Comparison of ENCODE assay signal across 8 cellular contexts in the genomic region with DNA sequence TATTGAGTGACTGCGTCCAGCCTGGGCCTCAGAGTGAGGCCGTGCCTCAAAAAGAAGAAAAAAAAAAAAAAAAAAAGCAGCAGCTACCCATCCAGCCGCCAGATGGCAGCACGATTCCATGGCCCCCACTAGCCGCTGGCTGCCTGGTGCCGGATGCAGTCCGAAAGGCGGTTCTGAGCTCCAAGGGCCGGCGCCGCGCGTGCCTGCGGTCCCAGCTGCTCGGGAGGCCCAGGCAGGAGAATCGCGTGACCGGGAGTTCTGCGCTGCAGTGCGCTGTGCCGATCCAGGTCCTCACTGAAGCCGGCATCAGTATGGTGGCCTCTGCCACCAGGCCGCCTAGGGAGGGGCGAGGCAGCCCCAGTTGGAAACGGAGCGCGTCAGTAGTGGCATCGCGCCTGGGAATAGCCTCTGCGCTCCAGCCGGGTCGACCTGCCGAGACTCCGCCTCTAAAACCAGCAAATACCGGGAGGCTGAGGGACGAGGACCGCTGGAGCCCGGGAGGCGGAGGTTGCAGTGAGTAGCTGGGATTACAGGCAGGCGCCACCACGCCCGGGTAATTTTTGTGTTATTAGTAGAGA. TPM values are rescaled to one million over a fixed set of nuclear protein-coding genes. Genes with fewer than 3 reads are reported as not detected.
DNase-seq lines count a peak whose midpoint lies in the region; ATAC-seq, FAIRE-seq and TF ChIP-seq lines count a peak whose summit lies in the region.

No MANE protein-coding gene starts in this region.

- H3K27ac Mint-ChIP-seq in activated CD4-positive, alpha-beta T cell treated with anti-CD3 and anti-CD28 coated beads, Interleukin-2, amount 10 ng/mL, durations not matched to agents 24 days and 14 days, result no peak overlapping the region

- H3K27me3 ChIP-seq in left lung, result peaks cover 0 to 2% of the 10 kb centered on the region in 2 donors

- no peaks in the 10 kb centered on the region for H3K9me3 Mint-ChIP-seq in activated CD4-positive, alpha-beta T cell treated with anti-CD3 and anti-CD28 coated beads, Interleukin-2, amount 10 ng/mL, durations not matched to agents 24 days and 14 days

- H3K4me3 ChIP-seq in left lung, result peak overlapping the region; percentile 8 to 33

- FAIRE-seq in A204.1 (lab: Jason Lieb, UNC) (peak; percentile 41), GM18507 (lab: Jason Lieb, UNC) (peak; percentile 87)

- peak; percentile 70 for DNase-seq in GM18507 (ENCODE audit: extremely low spot score, insufficient read length, low read depth)
- DNase-seq in NCI-H446 treated with DMSO at 0.1 percent for 48 hours (lab: John Stamatoyannopoulos, UW), result peak; percentile 59
- DNase-seq in activated CD4-positive, alpha-beta T cell treated with anti-CD3 and anti-CD28 coated beads, Interleukin-2, amount 10 ng/mL, durations not matched to agents 24 days and 14 days, result peak; percentile 92
- DNase-seq in dedifferentiated amniotic fluid mesenchymal stem cell (ENCODE audit: extremely low spot score), result peak; percentile 87
- DNase-seq in left lung, result peak; percentile 80 to 94
- DNase-seq in stimulated activated CD4-positive, alpha-beta T cell treated with anti-CD3 and anti-CD28 coated beads, Interleukin-2, amount 100 ng/mL, for 24 hours, result peak; percentile 74 to 77
- DNase-seq in KG1 (lab: John Stamatoyannopoulos, UW), result no peak

- intact Hi-C loops in activated CD4-positive, alpha-beta T cell treated with anti-CD3 and anti-CD28 coated beads, Interleukin-2, amount 10 ng/mL, durations not matched to agents 24 days and 14 days (cut with micrococcal nuclease), result loop anchor here (1.0 to 5.0 kb wide), 4 partner anchors 38 to 279 kb away; no protein-coding TSS in a partner anchor
- intact Hi-C loops in left lung (cut with DNase I), result loop anchor here in 1 of 2 donors (2.0 kb wide), 1 partner anchor 37 kb away; no protein-coding TSS in a partner anchor

- peaks cover 19% of the 10 kb centered on the region for H3K27me3 Mint-ChIP-seq in activated CD4-positive, alpha-beta T cell treated with anti-CD3 and anti-CD28 coated beads, Interleukin-2, amount 10 ng/mL, durations not matched to agents 24 days and 14 days

- H3K27ac ChIP-seq in left lung, result no peak overlapping the region

- H3K36me3 Mint-ChIP-seq in activated CD4-positive, alpha-beta T cell treated with anti-CD3 and anti-CD28 coated beads, Interleukin-2, amount 10 ng/mL, durations not matched to agents 24 days and 14 days (ENCODE audit: low read depth), result no peaks in the 10 kb centered on the region

- peak; percentile 94 for ATAC-seq in left lung

- peaks cover 1% of the 10 kb centered on the region for H3K4me1 Mint-ChIP-seq in activated CD4-positive, alpha-beta T cell treated with anti-CD3 and anti-CD28 coated beads, Interleukin-2, amount 10 ng/mL, durations not matched to agents 24 days and 14 days

- peaks cover under 1 to 7% of the 10 kb centered on the region in 2 donors for H3K4me1 ChIP-seq in left lung

- peak; percentile 64 to 90 for TF ChIP-seq CTCF in left lung (IDR thresholded peaks at IDR 0.05)

- peak overlapping the region; percentile 60 for H3K4me3 Mint-ChIP-seq in activated CD4-positive, alpha-beta T cell treated with anti-CD3 and anti-CD28 coated beads, Interleukin-2, amount 10 ng/mL, durations not matched to agents 24 days and 14 days

- no peaks in the 10 kb centered on the region for H3K36me3 ChIP-seq in left lung

- H3K9me3 ChIP-seq in left lung, result no peaks in the 10 kb centered on the region

RNA-seq across cellular contexts. Expression of a gene that starts 19.3 kb away (rescaled TPM):
- total RNA-seq in activated CD4-positive, alpha-beta T cell treated with anti-CD3 and anti-CD28 coated beads, Interleukin-2, amount 10 ng/mL, durations not matched to agents 24 days and 14 days, result 0.16 and 0.33 TPM in 2 replicates
- total RNA-seq in left lung, result 10 to 100 TPM; 22.9 to 24.1 TPM

RNA-seq across cellular contexts. Expression of a gene that starts 24.3 kb away (rescaled TPM):
- 15.6 and 17.0 TPM in 2 replicates for total RNA-seq in activated CD4-positive, alpha-beta T cell treated with anti-CD3 and anti-CD28 coated beads, Interleukin-2, amount 10 ng/mL, durations not matched to agents 24 days and 14 days
- 10 to 100 TPM; 11.0 to 13.5 TPM for total RNA-seq in left lung

Comparison
In these comparisons a context has a peak if more than half of its experiments do, and no peak if none do; other contexts are left out.
1. RNA of a gene that starts 19.3 kb away (total RNA-seq): 22.9 to 24.1 TPM in left lung; 0.16 to 0.33 TPM in activated CD4-positive, alpha-beta T cell treated with anti-CD3 and anti-CD28 coated beads, Interleukin-2, amount 10 ng/mL, durations not matched to agents 24 days and 14 days; every median in the first group is over 10 times any median in the second.